In genomic region chr6:2240961-2241360, GRCh38 we compare ENCODE assay signal across 29 cellular contexts.
"Had no signal": no experiment of that assay in that cellular context is flagged by ENCODE, and none has a peak within 500 bp of the region (broad histone marks: within the 10 kb centered on the region; RNA-seq: fewer than 3 reads in every experiment).

No MANE protein-coding gene starts in this region.

- DNase-seq: activated CD4-positive, alpha-beta T cell treated with anti-CD3 and anti-CD28 coated beads for 36 hours; activated CD4-positive, alpha-beta T cell treated with anti-CD3 and anti-CD28 coated beads, Interleukin-2, amount 10 ng/mL, durations not matched to agents 7 days and 5 days; activated CD4-positive, alpha-beta T cell treated with anti-CD3 and anti-CD28 coated beads, Interleukin-2, amount 50 U/mL, for 48 hours; activated CD4-positive, CD25-positive, alpha-beta regulatory T cell; activated CD4-positive, CD25-positive, alpha-beta regulatory T cell treated with anti-CD3 and anti-CD28 coated beads, Interleukin-2, amount 50 U/mL, for 72 hours; activated CD8-positive, alpha-beta memory T cell treated with anti-CD3 and anti-CD28 coated beads for 24 hours; activated CD8-positive, alpha-beta T cell treated with anti-CD3 and anti-CD28 coated beads for 36 hours; activated effector memory CD4-positive, alpha-beta T cell treated with Interleukin-2 at 50 U/mL for 16 hours; activated gamma-delta T cell treated with Interleukin-2 at 50 U/mL for 16 hours; activated naive CD4-positive, alpha-beta T cell treated with anti-CD3 and anti-CD28 coated beads, Interleukin-2, amount 50 U/mL, for 16 hours; activated naive CD4-positive, alpha-beta T cell treated with Interleukin-2 at 50 U/mL for 16 hours; activated T-cell treated with anti-CD3 and anti-CD28 coated beads, Interleukin-2, amount 50 U/mL, for 4 hours; amniotic stem cell; anterior cingulate cortex; brain microvascular endothelial cell; dorsolateral prefrontal cortex; effector CD4-positive, alpha-beta T cell; effector memory CD8-positive, alpha-beta T cell; esophagus squamous epithelium; head of caudate nucleus; T-cell; T1000; WERI-Rb-1 had no signal

- H3K27ac ChIP-seq: brain microvascular endothelial cell, coronary artery, dorsolateral prefrontal cortex, esophagus squamous epithelium, WERI-Rb-1 had no signal

- H3K27me3 Mint-ChIP-seq: activated CD4-positive, alpha-beta T cell treated with anti-CD3 and anti-CD28 coated beads for 36 hours; activated CD4-positive, alpha-beta T cell treated with anti-CD3 and anti-CD28 coated beads, Interleukin-2, amount 10 ng/mL, durations not matched to agents 7 days and 5 days; activated CD8-positive, alpha-beta T cell treated with anti-CD3 and anti-CD28 coated beads for 36 hours; activated naive CD8-positive, alpha-beta T cell; activated T-helper 17 cell treated with anti-CD3 and anti-CD28 coated beads, Interleukin-2, amount 50 U/mL, for 72 hours; central memory CD8-positive, alpha-beta T cell; dendritic cell treated with granulocyte-macrophage colony-stimulating factor and Interleukin-4, amounts not matched to agents 40 ng/mL and 50 ng/mL, for 4 days; effector memory CD8-positive, alpha-beta T cell; T-cell had no signal

- H3K9me3 ChIP-seq: esophagus squamous epithelium had no signal

- H3K36me3 ChIP-seq: brain microvascular endothelial cell, esophagus squamous epithelium, WERI-Rb-1 had no signal

- H3K27ac Mint-ChIP-seq: activated CD4-positive, alpha-beta T cell treated with anti-CD3 and anti-CD28 coated beads for 36 hours; activated CD4-positive, alpha-beta T cell treated with anti-CD3 and anti-CD28 coated beads, Interleukin-2, amount 10 ng/mL, durations not matched to agents 7 days and 5 days; activated CD8-positive, alpha-beta T cell treated with anti-CD3 and anti-CD28 coated beads for 36 hours; dendritic cell treated with granulocyte-macrophage colony-stimulating factor and Interleukin-4, amounts not matched to agents 40 ng/mL and 50 ng/mL, for 4 days; effector memory CD8-positive, alpha-beta T cell; T-cell; T-helper 1 cell treated with Interleukin-12 subunit alpha and Interleukin-12 subunit beta and Interleukin-4 antibody, amounts not matched to agents 30 μg/mL and 1 μg/mL, for 36 hours had no signal

- H3K36me3 Mint-ChIP-seq: T-cell had no signal

- H3K4me3 Mint-ChIP-seq: activated CD4-positive, alpha-beta T cell treated with anti-CD3 and anti-CD28 coated beads for 36 hours; activated CD4-positive, alpha-beta T cell treated with anti-CD3 and anti-CD28 coated beads, Interleukin-2, amount 10 ng/mL, durations not matched to agents 7 days and 5 days; activated CD8-positive, alpha-beta T cell treated with anti-CD3 and anti-CD28 coated beads for 36 hours; activated T-cell treated with anti-CD3 and anti-CD28 coated beads, Interleukin-2, amount 50 U/mL, for 4 hours; central memory CD8-positive, alpha-beta T cell; dendritic cell treated with granulocyte-macrophage colony-stimulating factor and Interleukin-4, amounts not matched to agents 40 ng/mL and 50 ng/mL, for 4 days; effector memory CD8-positive, alpha-beta T cell; T-cell; T-helper 1 cell treated with Interleukin-12 subunit alpha and Interleukin-12 subunit beta and Interleukin-4 antibody, amounts not matched to agents 30 μg/mL and 1 μg/mL, for 36 hours had no signal

- H3K9me3 Mint-ChIP-seq: activated CD4-positive, alpha-beta T cell treated with anti-CD3 and anti-CD28 coated beads, Interleukin-2, amount 10 ng/mL, durations not matched to agents 7 days and 5 days; activated CD8-positive, alpha-beta T cell treated with anti-CD3 and anti-CD28 coated beads for 36 hours; activated T-cell treated with anti-CD3 and anti-CD28 coated beads, Interleukin-2, amount 50 U/mL, for 4 hours; activated T-helper 17 cell treated with anti-CD3 and anti-CD28 coated beads, Interleukin-2, amount 50 U/mL, for 72 hours; central memory CD8-positive, alpha-beta T cell; dendritic cell treated with granulocyte-macrophage colony-stimulating factor and Interleukin-4, amounts not matched to agents 40 ng/mL and 50 ng/mL, for 4 days; effector memory CD8-positive, alpha-beta T cell; T-cell; T-helper 1 cell treated with Interleukin-12 subunit alpha and Interleukin-12 subunit beta and Interleukin-4 antibody, amounts not matched to agents 30 μg/mL and 1 μg/mL, for 36 hours had no signal

- H3K27me3 ChIP-seq: brain microvascular endothelial cell, dorsolateral prefrontal cortex had no signal

- H3K4me3 ChIP-seq: coronary artery, dorsolateral prefrontal cortex, esophagus squamous epithelium had no signal

- ATAC-seq: activated CD4-positive, alpha-beta T cell treated with anti-CD3 and anti-CD28 coated beads for 36 hours; activated CD8-positive, alpha-beta T cell treated with anti-CD3 and anti-CD28 coated beads for 36 hours; activated T-cell treated with anti-CD3 and anti-CD28 coated beads, Interleukin-2, amount 50 U/mL, for 4 hours; activated T-helper 17 cell treated with anti-CD3 and anti-CD28 coated beads, Interleukin-2, amount 50 U/mL, for 72 hours; effector memory CD8-positive, alpha-beta T cell; T-cell had no signal
